ENCODE assay signal across 17 cellular contexts in the genomic region with DNA sequence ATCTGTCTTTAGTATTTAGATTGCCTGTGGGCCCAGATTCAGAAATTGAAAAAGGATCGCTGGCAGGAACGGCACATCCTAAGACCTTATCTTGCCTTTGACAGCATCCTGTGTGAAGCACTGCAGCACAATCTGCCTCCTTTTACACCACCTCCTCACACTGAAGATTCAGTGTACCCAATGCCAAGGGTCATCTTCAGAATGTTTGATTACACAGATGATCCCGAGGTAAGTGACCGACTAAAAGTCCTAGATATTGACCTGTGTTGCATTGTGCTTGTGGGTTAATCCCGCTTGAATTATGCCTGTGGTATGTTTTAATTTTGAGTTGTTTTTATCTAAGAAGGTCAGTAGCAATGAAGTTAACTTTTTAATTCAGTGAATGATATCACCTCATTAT. TPM values are rescaled to one million over a fixed set of nuclear protein-coding genes. Genes with fewer than 3 reads are reported as not detected.
DNase-seq lines count a peak whose midpoint lies in the region; ATAC-seq, FAIRE-seq and TF ChIP-seq lines count a peak whose summit lies in the region.
"Had no signal": no experiment of that assay in that cellular context is flagged by ENCODE, and none has a peak within 500 bp of the region (broad histone marks: within the 10 kb centered on the region; RNA-seq: fewer than 3 reads in every experiment).

No MANE protein-coding gene starts in this region.

- H3F3A ChIP-seq in neural progenitor cell (ENCODE audit: low read depth), result no peaks in the 10 kb centered on the region
- no peaks in the 10 kb centered on the region for H3F3A ChIP-seq in MM.1S (ENCODE audit: insufficient read depth, low read length)

- H3K9ac ChIP-seq in astrocyte (ENCODE audit: low read length) (no peak overlapping the region), neural progenitor cell (no peak overlapping the region), MM.1S (ENCODE audit: low read length) (no peak overlapping the region)

- H3K27me3 Mint-ChIP-seq in activated naive CD8-positive, alpha-beta T cell, result no peaks in the 10 kb centered on the region
- no peaks in the 10 kb centered on the region for H3K27me3 Mint-ChIP-seq in activated naive CD8-positive, alpha-beta T cell treated with anti-CD3 and anti-CD28 coated beads, Interleukin-2, amount 50 U/mL, for 24 hours
- H3K27me3 Mint-ChIP-seq in astrocyte (ENCODE audit: low read depth, unreplicated experiment) (no peaks in the 10 kb centered on the region), neural progenitor cell (ENCODE audit: insufficient read depth, low read depth) (no peaks in the 10 kb centered on the region)
- H3K27me3 Mint-ChIP-seq: CD4-positive, alpha-beta memory T cell had no signal

- H3K36me3 ChIP-seq in astrocyte (ENCODE audit: insufficient read depth, low read length) (peaks cover 46% of the 10 kb centered on the region), neural progenitor cell (peaks cover 23% of the 10 kb centered on the region), MM.1S (replicated peaks; ENCODE audit: insufficient read depth, low read length) (peaks cover 28% of the 10 kb centered on the region)

- H3K36me3 Mint-ChIP-seq in activated naive CD8-positive, alpha-beta T cell, result peaks cover 11% of the 10 kb centered on the region
- H3K36me3 Mint-ChIP-seq in activated naive CD8-positive, alpha-beta T cell treated with anti-CD3 and anti-CD28 coated beads, Interleukin-2, amount 50 U/mL, for 24 hours (ENCODE audit: low read depth), result peaks cover 56% of the 10 kb centered on the region
- H3K36me3 Mint-ChIP-seq in astrocyte (ENCODE audit: low read depth, unreplicated experiment), result peaks cover 7% of the 10 kb centered on the region
- peaks cover 13% of the 10 kb centered on the region for H3K36me3 Mint-ChIP-seq in neural progenitor cell

- TF ChIP-seq CTCF in astrocyte (IDR thresholded peaks at IDR 0.05; ENCODE audit: insufficient read depth, low read depth, low read length) (no peak), neural progenitor cell (IDR thresholded peaks at IDR 0.05) (no peak), MM.1S (IDR thresholded peaks at IDR 0.05; ENCODE audit: low read length) (no peak)

- no peak overlapping the region for H3K4me3 ChIP-seq in astrocyte (ENCODE audit: insufficient read depth, low read depth, low read length)
- no peak overlapping the region for H3K4me3 ChIP-seq in neural progenitor cell
- H3K4me3 ChIP-seq in MM.1S (ENCODE audit: low read length), result no peak overlapping the region
- H3K4me3 ChIP-seq: GM23338 had no signal

- no peak for ATAC-seq in activated naive CD8-positive, alpha-beta T cell treated with anti-CD3 and anti-CD28 coated beads, Interleukin-2, amount 50 U/mL, for 24 hours
- peak; percentile 91 for ATAC-seq in left lobe of liver
- no peak for ATAC-seq in GM19397 (IDR thresholded peaks at IDR 0.05; ENCODE audit: unreplicated experiment)
- ATAC-seq: GM23338, HCT116 had no signal

- H3K9me3 Mint-ChIP-seq in activated naive CD8-positive, alpha-beta T cell (ENCODE audit: low read depth), result no peaks in the 10 kb centered on the region
- no peaks in the 10 kb centered on the region for H3K9me3 Mint-ChIP-seq in activated naive CD8-positive, alpha-beta T cell treated with anti-CD3 and anti-CD28 coated beads, Interleukin-2, amount 50 U/mL, for 24 hours
- no peaks in the 10 kb centered on the region for H3K9me3 Mint-ChIP-seq in astrocyte (ENCODE audit: unreplicated experiment)
- H3K9me3 Mint-ChIP-seq in neural progenitor cell, result no peaks in the 10 kb centered on the region
- H3K9me3 Mint-ChIP-seq: CD4-positive, alpha-beta memory T cell; GM23338; H9 had no signal

- DNase-seq in activated naive CD8-positive, alpha-beta T cell treated with anti-CD3 and anti-CD28 coated beads, Interleukin-2, amount 50 U/mL, for 24 hours, result no peak
- DNase-seq in astrocyte (ENCODE audit: low read depth) (no peak), left lobe of liver (ENCODE audit: low spot score) (no peak), neural progenitor cell (ENCODE audit: low spot score) (no peak), MM.1S (no peak)
- DNase-seq: C1 segment of cervical spinal cord; Caco-2; CD4-positive, alpha-beta memory T cell; DMS153; DND-41; H9 had no signal

- H3K9me2 ChIP-seq in MM.1S (replicated peaks; ENCODE audit: insufficient read depth, low read length), result no peaks in the 10 kb centered on the region

- H3K27ac Mint-ChIP-seq in activated naive CD8-positive, alpha-beta T cell, result peak overlapping the region; percentile 47
- H3K27ac Mint-ChIP-seq in activated naive CD8-positive, alpha-beta T cell treated with anti-CD3 and anti-CD28 coated beads, Interleukin-2, amount 50 U/mL, for 24 hours, result no peak overlapping the region
- no peak overlapping the region for H3K27ac Mint-ChIP-seq in astrocyte (ENCODE audit: unreplicated experiment)
- H3K27ac Mint-ChIP-seq in neural progenitor cell, result peak overlapping the region; percentile 32
- H3K27ac Mint-ChIP-seq: GM23338, H9 had no signal

- peak; percentile 65 for FAIRE-seq in astrocyte (lab: Jason Lieb, UNC)
- FAIRE-seq: G401.6, GM12892 had no signal

- H3K4me1 ChIP-seq in astrocyte (ENCODE audit: insufficient read depth, low read length) (no peaks in the 10 kb centered on the region), neural progenitor cell (no peaks in the 10 kb centered on the region), MM.1S (ENCODE audit: low read length) (no peaks in the 10 kb centered on the region)
- H3K4me1 ChIP-seq: Caco-2 had no signal

- H2AFZ ChIP-seq in astrocyte (ENCODE audit: low read depth, low read length) (no peak overlapping the region), neural progenitor cell (replicated peaks) (no peak overlapping the region), MM.1S (ENCODE audit: low read length) (no peak overlapping the region)
- H2AFZ ChIP-seq: GM23338 had no signal

- H4K20me1 ChIP-seq in astrocyte (ENCODE audit: insufficient read depth, low read length) (peaks cover 16% of the 10 kb centered on the region), neural progenitor cell (ENCODE audit: low read depth) (peaks cover 5% of the 10 kb centered on the region), MM.1S (ENCODE audit: insufficient read depth, low read length) (no peaks in the 10 kb centered on the region)

- no peak overlapping the region for H3K4me3 Mint-ChIP-seq in activated naive CD8-positive, alpha-beta T cell
- H3K4me3 Mint-ChIP-seq in activated naive CD8-positive, alpha-beta T cell treated with anti-CD3 and anti-CD28 coated beads, Interleukin-2, amount 50 U/mL, for 24 hours, result no peak overlapping the region
- no peak overlapping the region for H3K4me3 Mint-ChIP-seq in astrocyte (ENCODE audit: unreplicated experiment)
- H3K4me3 Mint-ChIP-seq in neural progenitor cell, result no peak overlapping the region
- H3K4me3 Mint-ChIP-seq: CD4-positive, alpha-beta memory T cell; GM23338; H9 had no signal

- H3K27ac ChIP-seq in astrocyte (ENCODE audit: low read depth, low read length) (no peak overlapping the region), neural progenitor cell (no peak overlapping the region), MM.1S (ENCODE audit: low read length) (no peak overlapping the region)

- H3K4me2 ChIP-seq in astrocyte (ENCODE audit: low read length) (no peak overlapping the region), neural progenitor cell (no peak overlapping the region), MM.1S (ENCODE audit: low read depth, low read length) (no peak overlapping the region)
- H3K4me2 ChIP-seq: GM23338 had no signal

- H3K9me3 ChIP-seq in astrocyte (ENCODE audit: insufficient read depth, low read depth, low read length), result no peaks in the 10 kb centered on the region
- no peaks in the 10 kb centered on the region for H3K9me3 ChIP-seq in neural progenitor cell (ENCODE audit: low read depth)
- no peaks in the 10 kb centered on the region for H3K9me3 ChIP-seq in MM.1S (replicated peaks; ENCODE audit: insufficient read depth, low read length)
- H3K9me3 ChIP-seq: Caco-2 had no signal

- H3K79me2 ChIP-seq in astrocyte (ENCODE audit: insufficient read depth, low read length) (peaks cover 2% of the 10 kb centered on the region), neural progenitor cell (ENCODE audit: low read depth) (no peaks in the 10 kb centered on the region), MM.1S (ENCODE audit: low read length) (peaks cover 31% of the 10 kb centered on the region)

- H3K4me1 Mint-ChIP-seq in activated naive CD8-positive, alpha-beta T cell (ENCODE audit: low read depth), result peaks cover 10% of the 10 kb centered on the region
- H3K4me1 Mint-ChIP-seq in activated naive CD8-positive, alpha-beta T cell treated with anti-CD3 and anti-CD28 coated beads, Interleukin-2, amount 50 U/mL, for 24 hours, result no peaks in the 10 kb centered on the region
- no peaks in the 10 kb centered on the region for H3K4me1 Mint-ChIP-seq in astrocyte (ENCODE audit: low read depth, unreplicated experiment)
- H3K4me1 Mint-ChIP-seq in neural progenitor cell, result no peaks in the 10 kb centered on the region
- H3K4me1 Mint-ChIP-seq: GM23338 had no signal

- H3K27me3 ChIP-seq in astrocyte (ENCODE audit: insufficient read depth, low read length) (no peaks in the 10 kb centered on the region), neural progenitor cell (no peaks in the 10 kb centered on the region), MM.1S (replicated peaks; ENCODE audit: insufficient read depth, low read length) (no peaks in the 10 kb centered on the region)

RNA-seq across cellular contexts. Expression of a gene that starts 14.4 kb away (rescaled TPM):
- total RNA-seq in astrocyte (42.5 and 43.0 TPM in 2 replicates), left lobe of liver (15.5 TPM), neural progenitor cell (ENCODE audit: low replicate concordance) (42.3 and 55.9 TPM in 2 replicates)

RNA-seq across cellular contexts. Expression of a gene that starts 14.8 kb away (rescaled TPM):
- 18.4 and 19.4 TPM in 2 replicates for total RNA-seq in astrocyte
- total RNA-seq in left lobe of liver, result 8.1 TPM
- total RNA-seq in neural progenitor cell (ENCODE audit: low replicate concordance), result 31.5 and 45.4 TPM in 2 replicates

RNA-seq across cellular contexts. Expression of a gene that starts 49.1 kb away (rescaled TPM):
- total RNA-seq in astrocyte (7.7 and 9.8 TPM in 2 replicates), left lobe of liver (8.0 TPM), neural progenitor cell (ENCODE audit: low replicate concordance) (6.4 and 9.2 TPM in 2 replicates)

Comparison
In these comparisons a context has a peak if more than half of its experiments do, and no peak if none do; other contexts are left out.
1. H3K27ac Mint-ChIP-seq: peak in activated naive CD8-positive, alpha-beta T cell (single experiment) and neural progenitor cell (single experiment); none in activated naive CD8-positive, alpha-beta T cell treated with anti-CD3 and anti-CD28 coated beads, Interleukin-2, amount 50 U/mL, for 24 hours (single experiment) and astrocyte (single experiment).